15 cellular contexts compared by ENCODE assay signal in genomic region chr16:35425270-35425669, GRCh38.
"Had no signal": no experiment of that assay in that cellular context is flagged by ENCODE, and none has a peak within 500 bp of the region (broad histone marks: within the 10 kb centered on the region; RNA-seq: fewer than 3 reads in every experiment).

No MANE protein-coding gene starts in this region.

- H3K27me3 Mint-ChIP-seq: naive thymus-derived CD8-positive, alpha-beta T cell; type B pancreatic cell had no signal

- H3K27ac ChIP-seq: dorsolateral prefrontal cortex, heart left ventricle had no signal

- H3K4me3 Mint-ChIP-seq: naive thymus-derived CD8-positive, alpha-beta T cell; type B pancreatic cell had no signal

- FAIRE-seq: frontal cortex, islet of Langerhans, small intestine, urothelium cell line had no signal

- H3K36me3 Mint-ChIP-seq: type B pancreatic cell had no signal

- H3K4me1 ChIP-seq: heart left ventricle had no signal

- H3K4me3 ChIP-seq: dorsolateral prefrontal cortex, heart left ventricle, mucosa of descending colon had no signal

- DNase-seq: cortex of kidney; dorsolateral prefrontal cortex; effector CD8-positive, alpha-beta T cell; heart left ventricle; hippocampal formation; naive thymus-derived CD8-positive, alpha-beta T cell; small intestine; stimulated activated CD4-positive, alpha-beta T cell treated with anti-CD3 and anti-CD28 coated beads, Interleukin-12 subunit alpha, Interleukin-12 subunit beta, amount 100 ng/mL, for 4 hours; stimulated activated naive CD4-positive, alpha-beta T cell treated with Interleukin-2 at 50 U/mL for 16 hours had no signal

- H3K36me3 ChIP-seq: heart left ventricle had no signal

- ATAC-seq: heart left ventricle; left lobe of liver; mucosa of descending colon; naive thymus-derived CD8-positive, alpha-beta T cell had no signal

- H3K4me1 Mint-ChIP-seq: naive thymus-derived CD8-positive, alpha-beta T cell had no signal

- H3K27ac Mint-ChIP-seq: naive thymus-derived CD8-positive, alpha-beta T cell; type B pancreatic cell had no signal
